Comparison of ENCODE assay signal across 9 cellular contexts in genomic region chr3:135513106-135514063, GRCh38.
DNase-seq lines count a peak whose midpoint lies in the region; ATAC-seq and TF ChIP-seq lines count a peak whose summit lies in the region.
"Had no signal": no experiment of that assay in that cellular context is flagged by ENCODE, and none has a peak within 500 bp of the region (broad histone marks: within the 10 kb centered on the region; RNA-seq: fewer than 3 reads in every experiment).

No MANE protein-coding gene starts in this region.

- CTCF ChIA-PET in CD8-positive, alpha-beta memory T cell (lab: Charles Lee): no interaction called here

- H3K4me2 ChIP-seq in mesenchymal stem cell (ENCODE audit: low read length, poor library complexity, severe bottlenecking): no peak overlapping the region

- H3K18ac ChIP-seq in mesenchymal stem cell (ENCODE audit: low read depth in 1 of 2, low read length in 2 of 2): no peak overlapping the region

- H3K23ac ChIP-seq in mesenchymal stem cell (ENCODE audit: low read length in 2 of 2): no peak overlapping the region

- WGBS in adrenal gland, 4 donors: 73 to 85% (median 78%) methylated on average over 5 of the region's 5 CpGs
- WGBS in mesenchymal stem cell: 92% methylated on average over 3 of the region's 5 CpGs

- H2BK12ac ChIP-seq in mesenchymal stem cell (ENCODE audit: low read length in 2 of 2): no peak overlapping the region

- H3K27me3 ChIP-seq in adrenal gland: no peaks in the 10 kb centered on the region
- no peaks in the 10 kb centered on the region for H3K27me3 ChIP-seq in mesenchymal stem cell (ENCODE audit: control insufficient read depth in 1 of 2, insufficient read depth in 1 of 2, low read length in 2 of 2)
- H3K27me3 ChIP-seq in CD8-positive, alpha-beta memory T cell (ENCODE audit: insufficient read depth, low read length, poor library complexity, severe bottlenecking): no peaks in the 10 kb centered on the region

- intact Hi-C loops in adrenal gland (cut with DNase I): no loop called here
- intact Hi-C loops in natural killer cell (cut with micrococcal nuclease): no loop called here

- POLR2A ChIA-PET in CD8-positive, alpha-beta memory T cell (lab: Charles Lee): no interaction called here

- peak; percentile 63 for DNase-seq in ELR (ENCODE audit: low read depth)
- peak; percentile 67 for DNase-seq in LHCN-M2 (ENCODE audit: low read depth)
- peak; percentile 35 to 86 (median 71) for DNase-seq in adrenal gland
- DNase-seq in mesenchymal stem cell: peak; percentile 71
- no peak for DNase-seq in natural killer cell
- DNase-seq in NCI-H2171 treated with DMSO at 0.1 percent for 48 hours (lab: John Stamatoyannopoulos, UW): no peak
- DNase-seq in CD8-positive, alpha-beta memory T cell: no peak
- DNase-seq: NCI-H1436 had no signal

- peak overlapping the region; percentile 41 for H3K9ac ChIP-seq in mesenchymal stem cell (ENCODE audit: low read length)

- H3K9me3 Mint-ChIP-seq in natural killer cell: peaks cover 0 to 5% of the 10 kb centered on the region in 2 donors
- peaks cover 0 to 20% (median 5%) of the 10 kb centered on the region in 5 donors for H3K9me3 Mint-ChIP-seq in CD8-positive, alpha-beta memory T cell

- peak overlapping the region in 1 of 4 donors; percentile 21 for H3K4me3 ChIP-seq in adrenal gland
- H3K4me3 ChIP-seq in mesenchymal stem cell (ENCODE audit: insufficient read depth in 1 of 2, low read depth in 1 of 2, low read length in 2 of 2): no peak overlapping the region
- no peak overlapping the region for H3K4me3 ChIP-seq in CD8-positive, alpha-beta memory T cell (ENCODE audit: low read length)

- H3K9me3 ChIP-seq in adrenal gland (replicated peaks in 1 of 3) (no peaks in the 10 kb centered on the region), mesenchymal stem cell (ENCODE audit: control insufficient read depth, low read length) (peaks cover 9% of the 10 kb centered on the region)
- H3K9me3 ChIP-seq in CD8-positive, alpha-beta memory T cell (ENCODE audit: low read length): no peaks in the 10 kb centered on the region

- H3K4me1 ChIP-seq in adrenal gland (replicated peaks in 1 of 2): no peaks in the 10 kb centered on the region
- H3K4me1 ChIP-seq in mesenchymal stem cell (ENCODE audit: control insufficient read depth, insufficient read depth, low read depth, low read length): no peaks in the 10 kb centered on the region
- H3K4me1 ChIP-seq in CD8-positive, alpha-beta memory T cell (ENCODE audit: insufficient read depth, low read length): no peaks in the 10 kb centered on the region

- H3K14ac ChIP-seq in mesenchymal stem cell (ENCODE audit: low read length in 2 of 2): no peak overlapping the region

- no peak overlapping the region for H2BK120ac ChIP-seq in mesenchymal stem cell (ENCODE audit: low read depth, low read length)

- no peaks in the 10 kb centered on the region for H3K79me1 ChIP-seq in mesenchymal stem cell (replicated peaks; ENCODE audit: low read length, poor library complexity, severe bottlenecking)

- H3K36me3 ChIP-seq in adrenal gland (replicated peaks in 1 of 2) (no peaks in the 10 kb centered on the region), mesenchymal stem cell (ENCODE audit: control insufficient read depth in 1 of 2, insufficient read depth in 2 of 2, low read depth in 1 of 2, low read length in 2 of 2) (no peaks in the 10 kb centered on the region)
- H3K36me3 ChIP-seq in CD8-positive, alpha-beta memory T cell (ENCODE audit: insufficient read depth, low read length): no peaks in the 10 kb centered on the region

- H2BK15ac ChIP-seq in mesenchymal stem cell (ENCODE audit: low read depth, poor library complexity, severe bottlenecking): no peak overlapping the region

- no peak overlapping the region for H2BK5ac ChIP-seq in mesenchymal stem cell (ENCODE audit: low read depth, low read length, poor library complexity, severe bottlenecking)

- H4K91ac ChIP-seq in mesenchymal stem cell (ENCODE audit: low read length): no peak overlapping the region

- H3K27ac ChIP-seq in adrenal gland (peak overlapping the region in 2 of 5 donors; percentile 20 to 77), mesenchymal stem cell (ENCODE audit: low read length, poor library complexity, severe bottlenecking) (no peak overlapping the region)
- H3K27ac ChIP-seq in CD8-positive, alpha-beta memory T cell (ENCODE audit: low read depth, low read length): no peak overlapping the region

- H3K4me3 Mint-ChIP-seq in natural killer cell: no peak overlapping the region
- no peak overlapping the region for H3K4me3 Mint-ChIP-seq in CD8-positive, alpha-beta memory T cell

- no peak for TF ChIP-seq CTCF in adrenal gland (IDR thresholded peaks at IDR 0.05)
- no peak for TF ChIP-seq CTCF in natural killer cell (IDR thresholded peaks at IDR 0.05)

- peak overlapping the region; percentile 29 for H2AFZ ChIP-seq in mesenchymal stem cell (ENCODE audit: low read depth, low read length)

- no peaks in the 10 kb centered on the region for H3K27me3 Mint-ChIP-seq in natural killer cell (ENCODE audit: low read depth in 2 of 2)
- H3K27me3 Mint-ChIP-seq in CD8-positive, alpha-beta memory T cell: peaks cover 0 to 2% of the 10 kb centered on the region in 2 donors

- no peak overlapping the region for H4K8ac ChIP-seq in mesenchymal stem cell (ENCODE audit: low read length)

- H2AK5ac ChIP-seq in mesenchymal stem cell (ENCODE audit: low read length, severe bottlenecking): no peak overlapping the region

- no peak overlapping the region for H3K27ac Mint-ChIP-seq in natural killer cell
- H3K27ac Mint-ChIP-seq in CD8-positive, alpha-beta memory T cell: no peak overlapping the region

- no peak for ATAC-seq in natural killer cell
- ATAC-seq in HG02884 (IDR thresholded peaks at IDR 0.05; ENCODE audit: unreplicated experiment): no peak

- no peaks in the 10 kb centered on the region for H3K4me1 Mint-ChIP-seq in natural killer cell
- H3K4me1 Mint-ChIP-seq in CD8-positive, alpha-beta memory T cell: no peaks in the 10 kb centered on the region

- no peaks in the 10 kb centered on the region for H3K36me3 Mint-ChIP-seq in natural killer cell
- H3K36me3 Mint-ChIP-seq in CD8-positive, alpha-beta memory T cell: no peaks in the 10 kb centered on the region

- H3K4ac ChIP-seq in mesenchymal stem cell (ENCODE audit: low read depth in 1 of 2, low read length in 2 of 2): no peak overlapping the region

- TF ChIP-seq POLR2A in adrenal gland (IDR thresholded peaks at IDR 0.05): no peak

Comparison
In these comparisons a context has a peak if more than half of its experiments do, and no peak if none do; other contexts are left out.
1. DNase-seq: peak in ELR (single experiment), LHCN-M2 (single experiment), adrenal gland (7 of 7) and mesenchymal stem cell (single experiment); none in natural killer cell (single experiment), NCI-H2171 treated with DMSO at 0.1 percent for 48 hours (single experiment) and CD8-positive, alpha-beta memory T cell (0 of 5).